In genomic region chr20:41167118-41167470, GRCh38 we compare ENCODE assay signal across 13 cellular contexts. TPM values are rescaled to one million over a fixed set of nuclear protein-coding genes. Genes with fewer than 3 reads are reported as not detected.
DNase-seq lines count a peak whose midpoint lies in the region; ATAC-seq and TF ChIP-seq lines count a peak whose summit lies in the region.
"Had no signal": no experiment of that assay in that cellular context is flagged by ENCODE, and none has a peak within 500 bp of the region (broad histone marks: within the 10 kb centered on the region; RNA-seq: fewer than 3 reads in every experiment).

No MANE protein-coding gene starts in this region.

- no peak for DNase-seq in activated T-cell treated with anti-CD3 and anti-CD28 coated beads, Interleukin-2, amount 50 U/mL, for 72 hours
- no peak for DNase-seq in activated T-cell treated with anti-CD3 and anti-CD28 coated beads, Interleukin-2, amount 50 U/mL, for 4 hours
- DNase-seq in MM.1S (no peak), chondrocyte (ENCODE audit: low spot score) (peak; percentile 53), SW480 (ENCODE audit: low spot score) (no peak), testis (no peak), NCI-H446 treated with DMSO at 0.1 percent for 48 hours (lab: John Stamatoyannopoulos, UW) (no peak)
- DNase-seq in stimulated activated naive B cell treated with anti-CD40 and anti-IgM and Interleukin-4, amounts not matched to agents 10 μg/mL and 1 μg/mL and 100 μg/mL, for 72 hours = no peak
- DNase-seq: effector CD8-positive, alpha-beta T cell; NCI-H1436; NCI-H226 had no signal

- no peak for ATAC-seq in activated T-cell treated with anti-CD3 and anti-CD28 coated beads, Interleukin-2, amount 50 U/mL, for 72 hours (replicated peaks in 1 of 2)
- ATAC-seq in activated T-cell treated with anti-CD3 and anti-CD28 coated beads, Interleukin-2, amount 50 U/mL, for 4 hours = no peak
- peak in 1 of 2 donors; percentile 10 for ATAC-seq in stimulated activated naive B cell treated with anti-CD40 and anti-IgM and Interleukin-4, amounts not matched to agents 10 μg/mL and 1 μg/mL and 100 μg/mL, for 72 hours (replicated peaks)
- ATAC-seq: body of pancreas had no signal

- H3K4me1 Mint-ChIP-seq in activated T-cell treated with anti-CD3 and anti-CD28 coated beads, Interleukin-2, amount 50 U/mL, for 72 hours (ENCODE audit: low read depth) = peaks cover 43% of the 10 kb centered on the region
- H3K4me1 Mint-ChIP-seq in activated T-cell treated with anti-CD3 and anti-CD28 coated beads, Interleukin-2, amount 50 U/mL, for 4 hours (ENCODE audit: low read depth) = peaks cover 37% of the 10 kb centered on the region
- H3K4me1 Mint-ChIP-seq in chondrocyte (ENCODE audit: low read depth) = no peaks in the 10 kb centered on the region
- H3K4me1 Mint-ChIP-seq in stimulated activated naive B cell treated with anti-CD40 and anti-IgM and Interleukin-4, amounts not matched to agents 10 μg/mL and 1 μg/mL and 100 μg/mL, for 72 hours = peaks cover 14 to 23% of the 10 kb centered on the region in 2 donors

- TF ChIP-seq POLR2A in testis (IDR thresholded peaks at IDR 0.05) = no peak

- no peaks in the 10 kb centered on the region for H3K27me3 Mint-ChIP-seq in activated T-cell treated with anti-CD3 and anti-CD28 coated beads, Interleukin-2, amount 50 U/mL, for 72 hours (ENCODE audit: low read depth)
- H3K27me3 Mint-ChIP-seq in activated T-cell treated with anti-CD3 and anti-CD28 coated beads, Interleukin-2, amount 50 U/mL, for 4 hours (ENCODE audit: low read depth) = no peaks in the 10 kb centered on the region
- no peaks in the 10 kb centered on the region for H3K27me3 Mint-ChIP-seq in chondrocyte (ENCODE audit: low read depth)
- H3K27me3 Mint-ChIP-seq in stimulated activated naive B cell treated with anti-CD40 and anti-IgM and Interleukin-4, amounts not matched to agents 10 μg/mL and 1 μg/mL and 100 μg/mL, for 72 hours = peaks cover 14 to 20% of the 10 kb centered on the region in 2 donors

- H3F3A ChIP-seq in MM.1S (ENCODE audit: insufficient read depth, low read length) = peaks cover 5% of the 10 kb centered on the region; the same call in 1 of the 2 replicates

- no peaks in the 10 kb centered on the region for H3K9me3 Mint-ChIP-seq in activated T-cell treated with anti-CD3 and anti-CD28 coated beads, Interleukin-2, amount 50 U/mL, for 72 hours
- no peaks in the 10 kb centered on the region for H3K9me3 Mint-ChIP-seq in activated T-cell treated with anti-CD3 and anti-CD28 coated beads, Interleukin-2, amount 50 U/mL, for 4 hours
- H3K9me3 Mint-ChIP-seq in chondrocyte (ENCODE audit: low read depth) = no peaks in the 10 kb centered on the region
- H3K9me3 Mint-ChIP-seq in stimulated activated naive B cell treated with anti-CD40 and anti-IgM and Interleukin-4, amounts not matched to agents 10 μg/mL and 1 μg/mL and 100 μg/mL, for 72 hours = no peaks in the 10 kb centered on the region

- no peak overlapping the region for H2AFZ ChIP-seq in MM.1S (ENCODE audit: low read length)

- peaks cover 22 to 48% of the 10 kb centered on the region in 2 donors for H3K36me3 Mint-ChIP-seq in activated T-cell treated with anti-CD3 and anti-CD28 coated beads, Interleukin-2, amount 50 U/mL, for 72 hours (ENCODE audit: insufficient read depth in 2 of 2)
- H3K36me3 Mint-ChIP-seq in activated T-cell treated with anti-CD3 and anti-CD28 coated beads, Interleukin-2, amount 50 U/mL, for 4 hours (ENCODE audit: insufficient read depth) = peaks cover 61% of the 10 kb centered on the region
- H3K36me3 Mint-ChIP-seq in chondrocyte (ENCODE audit: low read depth) = peaks cover 58% of the 10 kb centered on the region
- H3K36me3 Mint-ChIP-seq in stimulated activated naive B cell treated with anti-CD40 and anti-IgM and Interleukin-4, amounts not matched to agents 10 μg/mL and 1 μg/mL and 100 μg/mL, for 72 hours = peaks cover 73 to 93% of the 10 kb centered on the region in 2 donors

- WGBS in testis, 2 donors = 91 to 96% methylated on average over 3 of the region's 3 CpGs

- H4K20me1 ChIP-seq in MM.1S (ENCODE audit: insufficient read depth, low read length) = peaks cover 10% of the 10 kb centered on the region; the same call in 1 of the 2 replicates

- no peaks in the 10 kb centered on the region for H3K9me3 ChIP-seq in MM.1S (replicated peaks; ENCODE audit: insufficient read depth, low read length)
- H3K9me3 ChIP-seq in testis = no peaks in the 10 kb centered on the region
- H3K9me3 ChIP-seq: body of pancreas had no signal

- peak overlapping the region; percentile 16 for H3K27ac Mint-ChIP-seq in activated T-cell treated with anti-CD3 and anti-CD28 coated beads, Interleukin-2, amount 50 U/mL, for 72 hours
- H3K27ac Mint-ChIP-seq in chondrocyte (ENCODE audit: unreplicated experiment) = no peak overlapping the region
- peak overlapping the region; percentile 3 for H3K27ac Mint-ChIP-seq in stimulated activated naive B cell treated with anti-CD40 and anti-IgM and Interleukin-4, amounts not matched to agents 10 μg/mL and 1 μg/mL and 100 μg/mL, for 72 hours

- H3K36me3 ChIP-seq in MM.1S (replicated peaks; ENCODE audit: insufficient read depth, low read length) (0 out of 2 replicates have a peak, but pooled peaks cover 3% of the 10 kb centered on the region), testis (ENCODE audit: low read depth, missing control alignments) (no peaks in the 10 kb centered on the region)

- no peak overlapping the region for H3K4me3 ChIP-seq in MM.1S (ENCODE audit: low read length)
- no peak overlapping the region for H3K4me3 ChIP-seq in testis
- H3K4me3 ChIP-seq: body of pancreas had no signal

- H3K4me1 ChIP-seq in MM.1S (ENCODE audit: low read length) = peaks cover 23% of the 10 kb centered on the region
- peaks cover 9% of the 10 kb centered on the region for H3K4me1 ChIP-seq in testis
- H3K4me1 ChIP-seq: body of pancreas had no signal

- peak overlapping the region; percentile 13; the same call in 1 of the 2 replicates for H3K4me2 ChIP-seq in MM.1S (ENCODE audit: low read depth, low read length)

- H3K4me3 Mint-ChIP-seq in activated T-cell treated with anti-CD3 and anti-CD28 coated beads, Interleukin-2, amount 50 U/mL, for 72 hours = no peak overlapping the region
- H3K4me3 Mint-ChIP-seq in activated T-cell treated with anti-CD3 and anti-CD28 coated beads, Interleukin-2, amount 50 U/mL, for 4 hours = no peak overlapping the region
- H3K4me3 Mint-ChIP-seq in chondrocyte (ENCODE audit: unreplicated experiment) = no peak overlapping the region
- no peak overlapping the region for H3K4me3 Mint-ChIP-seq in stimulated activated naive B cell treated with anti-CD40 and anti-IgM and Interleukin-4, amounts not matched to agents 10 μg/mL and 1 μg/mL and 100 μg/mL, for 72 hours

- H3K27me3 ChIP-seq in MM.1S (replicated peaks; ENCODE audit: insufficient read depth, low read length) = no peaks in the 10 kb centered on the region
- H3K27me3 ChIP-seq in testis = no peaks in the 10 kb centered on the region
- H3K27me3 ChIP-seq: body of pancreas had no signal

- H3K9me2 ChIP-seq in MM.1S (replicated peaks; ENCODE audit: insufficient read depth, low read length) = no peaks in the 10 kb centered on the region

- intact Hi-C loops in testis (cut with DNase I; ENCODE audit: low total_unique reads) = no loop called here

- no peaks in the 10 kb centered on the region for H3K79me2 ChIP-seq in MM.1S (ENCODE audit: low read length)

- no peak overlapping the region for H3K27ac ChIP-seq in MM.1S (ENCODE audit: low read length)
- no peak overlapping the region for H3K27ac ChIP-seq in testis
- H3K27ac ChIP-seq: body of pancreas, HL-60 had no signal

- TF ChIP-seq CTCF in MM.1S (IDR thresholded peaks at IDR 0.05; ENCODE audit: low read length) (no peak), chondrocyte (IDR thresholded peaks at IDR 0.05) (no peak), testis (IDR thresholded peaks at IDR 0.05) (no peak)

- H3K9ac ChIP-seq in MM.1S (ENCODE audit: low read length) = no peak overlapping the region

RNA-seq across cellular contexts. Expression of gene PLCG1, which starts 29.8 kb away (rescaled TPM):
- total RNA-seq in activated T-cell treated with anti-CD3 and anti-CD28 coated beads, Interleukin-2, amount 50 U/mL, for 72 hours = 100 to 1,000 TPM; 177 to 221 TPM
- total RNA-seq in activated T-cell treated with anti-CD3 and anti-CD28 coated beads, Interleukin-2, amount 50 U/mL, for 4 hours = 100 to 1,000 TPM in 1 of 3 donors, 10 to 100 TPM in 2; 89.1 to 104 (median 91.3) TPM
- total RNA-seq in chondrocyte (139 to 152 TPM (median 140 TPM) in 3 replicates), testis (100 to 1,000 TPM; 184 to 186 TPM)
- polyA plus RNA-seq in testis (ENCODE audit: insufficient read depth, low read depth, low replicate concordance) = 118 TPM
